12 cellular contexts compared by ENCODE assay signal in genomic region chr12:53483225-53483978, GRCh38. TPM values are rescaled to one million over a fixed set of nuclear protein-coding genes. Genes with fewer than 3 reads are reported as not detected.
DNase-seq lines count a peak whose midpoint lies in the region; ATAC-seq and TF ChIP-seq lines count a peak whose summit lies in the region.
"Had no signal": no experiment of that assay in that cellular context is flagged by ENCODE, and none has a peak within 500 bp of the region (broad histone marks: within the 10 kb centered on the region; RNA-seq: fewer than 3 reads in every experiment).

No MANE protein-coding gene starts in this region.

- peaks cover 51% of the 10 kb centered on the region for H4K20me1 ChIP-seq in SK-N-SH (ENCODE audit: insufficient read depth)

- no peak overlapping the region for H3K4me2 ChIP-seq in SK-N-SH

- 85% methylated on average over 5 of the region's 9 CpGs for WGBS in SK-N-SH (ENCODE audit: low lambda C conversion rate)
- 54 to 74% (median 65%) methylated on average over 9 of the region's 9 CpGs for WGBS in psoas muscle, 3 donors

- POLR2A ChIA-PET in SK-N-SH (lab: Yijun Ruan, JAX) = interaction anchor here (0.8 to 4.4 kb wide), 4 partner anchors 9 to 29 kb away, joined by 3 to 28 read pairs (median 14); partner anchors contain the start of gene TARBP2

- H2AFZ ChIP-seq in SK-N-SH (ENCODE audit: low read depth) = no peak overlapping the region

- peaks cover 0 to 5% of the 10 kb centered on the region in 2 experiments; a peak in 2 of 4 replicates for H3K4me1 ChIP-seq in SK-N-SH (ENCODE audit: control insufficient read depth in 1 of 2, insufficient read depth in 2 of 2, low read depth in 1 of 2, low read length in 1 of 2)
- H3K4me1 ChIP-seq in Peyer's patch = peaks cover 0 to 19% (median 2%) of the 10 kb centered on the region in 4 donors
- H3K4me1 ChIP-seq in foreskin keratinocyte = peaks cover 14% of the 10 kb centered on the region
- peaks cover 14% of the 10 kb centered on the region for H3K4me1 ChIP-seq in psoas muscle

- CTCF ChIA-PET in SK-N-SH (lab: Yijun Ruan, JAX) = interaction anchor here (1.0 to 3.2 kb wide), 6 partner anchors 8 to 162 kb away, joined by 3 to 25 read pairs (median 6); partner anchors contain the start of genes AAAS and MAP3K12

- H3K36me3 ChIP-seq in SK-N-SH (replicated peaks in 1 of 2; ENCODE audit: control insufficient read depth in 1 of 2, insufficient read depth in 2 of 2, low read length in 1 of 2) (peaks cover 72% of the 10 kb centered on the region in 2 experiments), Peyer's patch (peaks cover 0 to 75% (median 0%) of the 10 kb centered on the region in 3 donors), psoas muscle (ENCODE audit: insufficient read depth in 1 of 2, low read depth in 1 of 2) (peaks cover 0 to 83% of the 10 kb centered on the region in 2 donors)

- H3K27ac ChIP-seq in SK-N-SH (ENCODE audit: low read depth in 2 of 2, low read length in 1 of 2) (peak overlapping the region in 1 of 2 experiments; percentile 25; a peak in 1 of 4 replicates), Peyer's patch (peak overlapping the region in 2 of 4 donors; percentile 24 to 53), foreskin keratinocyte (no peak overlapping the region), psoas muscle (peak overlapping the region; percentile 2)

- H3K79me2 ChIP-seq in SK-N-SH (ENCODE audit: insufficient read depth) = peaks cover 27% of the 10 kb centered on the region; the same call in 1 of the 2 replicates

- peaks cover 60% of the 10 kb centered on the region for H3F3A ChIP-seq in SK-N-SH (replicated peaks; ENCODE audit: insufficient read depth)

- no peaks in the 10 kb centered on the region for H3K9me2 ChIP-seq in SK-N-SH

- in situ Hi-C loops in GM13977 (cut with MboI; ENCODE audit: low pct_unique_long_range_greater_than_20kb, low sequenced_read_pairs, unreplicated experiment) = no loop called here

- TF ChIP-seq CTCF in SK-N-SH (IDR thresholded peaks at IDR 0.05) (no peak), Peyer's patch (IDR thresholded peaks at IDR 0.05) (no peak), foreskin keratinocyte (conservative IDR thresholded peaks at IDR 0.05) (no peak), psoas muscle (IDR thresholded peaks at IDR 0.05) (no peak), GM13977 (IDR thresholded peaks at IDR 0.05; ENCODE audit: extremely low read depth, insufficient read depth, missing control alignments) (no peak)

- no peak overlapping the region for H3K4me3 ChIP-seq in SK-N-SH (ENCODE audit: low read depth in 2 of 2, low read length in 1 of 2)
- no peak overlapping the region for H3K4me3 ChIP-seq in Peyer's patch
- H3K4me3 ChIP-seq in psoas muscle = no peak overlapping the region
- H3K4me3 ChIP-seq: adrenal gland had no signal

- no peak for TF ChIP-seq POLR2A in Peyer's patch (IDR thresholded peaks at IDR 0.05)

- H3K27me3 ChIP-seq in SK-N-SH (ENCODE audit: insufficient read depth) (no peaks in the 10 kb centered on the region), Peyer's patch (no peaks in the 10 kb centered on the region), foreskin keratinocyte (no peaks in the 10 kb centered on the region), psoas muscle (ENCODE audit: insufficient read depth in 3 of 3, low read length in 2 of 3) (no peaks in the 10 kb centered on the region)
- H3K27me3 ChIP-seq: adrenal gland had no signal

- no peak overlapping the region for H3K9ac ChIP-seq in SK-N-SH

- H3K9me3 ChIP-seq in SK-N-SH (no peaks in the 10 kb centered on the region), Peyer's patch (no peaks in the 10 kb centered on the region), psoas muscle (no peaks in the 10 kb centered on the region)
- H3K9me3 ChIP-seq: adrenal gland had no signal

- intact Hi-C loops in psoas muscle (cut with DNase I) = no loop called here
- intact Hi-C loops in head of caudate nucleus (cut with DNase I) = no loop called here

- no peak for TF ChIP-seq EP300 in SK-N-SH (IDR thresholded peaks at IDR 0.05; ENCODE audit: borderline replicate concordance in 1 of 2, low read depth in 1 of 2, low read length in 1 of 2)

- DNase-seq in SK-N-SH (no peak), Peyer's patch (peak in 2 of 3 donors; percentile 69 to 73), foreskin keratinocyte (peak in 1 of 2 donors; percentile 40), psoas muscle (peak in 1 of 2 donors; percentile 50), GM13977 (ENCODE audit: low spot score) (no peak), head of caudate nucleus (no peak)
- DNase-seq: NCI-H2081 treated with DMSO at 0.1 percent for 48 hours had no signal

- TF ChIP-seq RAD21 in SK-N-SH (IDR thresholded peaks at IDR 0.05; ENCODE audit: low read length) = no peak

- ATAC-seq in SK-N-SH treated with all-trans-retinoic acid at 6 μM for 48 hours (no peak), foreskin keratinocyte (peak; percentile 6), psoas muscle (peak; percentile 2 to 14 (median 7)), GM21529 (IDR thresholded peaks at IDR 0.05; ENCODE audit: unreplicated experiment) (no peak)

TF ChIP-seq in SK-N-SH, 30 proteins besides CTCF, POLR2A, EP300 and RAD21 (continues in another document):
- peak; percentile 68 for TF ChIP-seq POLR2AphosphoS5 (IDR thresholded peaks at IDR 0.05; ENCODE audit: low read depth, low read length)
- TF ChIP-seq, protein P1, sequence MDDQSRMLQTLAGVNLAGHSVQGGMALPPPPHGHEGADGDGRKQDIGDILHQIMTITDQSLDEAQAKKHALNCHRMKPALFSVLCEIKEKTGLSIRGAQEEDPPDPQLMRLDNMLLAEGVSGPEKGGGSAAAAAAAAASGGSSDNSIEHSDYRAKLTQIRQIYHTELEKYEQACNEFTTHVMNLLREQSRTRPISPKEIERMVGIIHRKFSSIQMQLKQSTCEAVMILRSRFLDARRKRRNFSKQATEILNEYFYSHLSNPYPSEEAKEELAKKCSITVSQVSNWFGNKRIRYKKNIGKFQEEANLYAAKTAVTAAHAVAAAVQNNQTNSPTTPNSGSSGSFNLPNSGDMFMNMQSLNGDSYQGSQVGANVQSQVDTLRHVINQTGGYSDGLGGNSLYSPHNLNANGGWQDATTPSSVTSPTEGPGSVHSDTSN (IDR thresholded peaks at IDR 0.05) = no peak

TF ChIP-seq in SK-N-SH treated with all-trans-retinoic acid at 6 μM for 48 hours, 23 proteins besides CTCF, POLR2A, EP300 and RAD21:
- TF ChIP-seq, protein P2, sequence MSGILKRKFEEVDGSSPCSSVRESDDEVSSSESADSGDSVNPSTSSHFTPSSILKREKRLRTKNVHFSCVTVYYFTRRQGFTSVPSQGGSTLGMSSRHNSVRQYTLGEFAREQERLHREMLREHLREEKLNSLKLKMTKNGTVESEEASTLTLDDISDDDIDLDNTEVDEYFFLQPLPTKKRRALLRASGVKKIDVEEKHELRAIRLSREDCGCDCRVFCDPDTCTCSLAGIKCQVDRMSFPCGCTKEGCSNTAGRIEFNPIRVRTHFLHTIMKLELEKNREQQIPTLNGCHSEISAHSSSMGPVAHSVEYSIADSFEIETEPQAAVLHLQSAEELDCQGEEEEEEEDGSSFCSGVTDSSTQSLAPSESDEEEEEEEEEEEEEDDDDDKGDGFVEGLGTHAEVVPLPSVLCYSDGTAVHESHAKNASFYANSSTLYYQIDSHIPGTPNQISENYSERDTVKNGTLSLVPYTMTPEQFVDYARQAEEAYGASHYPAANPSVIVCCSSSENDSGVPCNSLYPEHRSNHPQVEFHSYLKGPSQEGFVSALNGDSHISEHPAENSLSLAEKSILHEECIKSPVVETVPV (CRISPR knock-in tag; IDR thresholded peaks at IDR 0.05) = no peak
TF ChIP-seq in SK-N-SH treated with all-trans-retinoic acid at 6 μM for 48 hours: peak in this region for 0.

RNA-seq across cellular contexts. Expression of gene MAP3K12, which starts 15.9 kb away (rescaled TPM):
- 57.6 and 80.9 TPM in 2 replicates for polyA plus RNA-seq in SK-N-SH (2012; rRNA removed)
- polyA plus RNA-seq in SK-N-SH (2012; cell fraction: cytosol; rRNA removed) = 14.1 and 19.6 TPM in 2 replicates
- polyA plus RNA-seq in SK-N-SH (2012; cell fraction: nucleus; rRNA removed) = 412 and 451 TPM in 2 replicates
- total RNA-seq in Peyer's patch = 10 to 100 TPM in 3 of 4 donors, 1 to 10 TPM in 1; 6.5 to 44.6 (median 11.6) TPM
- 11.3 and 13.3 TPM in 2 replicates for total RNA-seq in foreskin keratinocyte
- 10.0 and 10.4 TPM in 2 replicates for polyA plus RNA-seq in foreskin keratinocyte
- 1 to 10 TPM; 1.9 to 2.9 (median 2.3) TPM for total RNA-seq in psoas muscle
- polyA plus RNA-seq in psoas muscle = 1 to 10 TPM; 2.3 to 3.1 (median 3.0) TPM

RNA-seq across cellular contexts. Expression of gene TARBP2, which starts 17.7 kb away (rescaled TPM):
- polyA plus RNA-seq in SK-N-SH (2012; rRNA removed) (57.8 and 69.8 TPM in 2 replicates), foreskin keratinocyte (46.7 and 49.6 TPM in 2 replicates), psoas muscle (10 to 100 TPM; 10.2 to 23.3 (median 21.2) TPM)
- polyA plus RNA-seq in SK-N-SH (2012; cell fraction: cytosol; rRNA removed) = 21.2 and 31.7 TPM in 2 replicates
- polyA plus RNA-seq in SK-N-SH (2012; cell fraction: nucleus; rRNA removed) = 272 and 284 TPM in 2 replicates
- total RNA-seq in Peyer's patch (10 to 100 TPM; 25.7 to 30.3 (median 27.2) TPM), foreskin keratinocyte (46.4 and 48.0 TPM in 2 replicates), psoas muscle (10 to 100 TPM in 2 of 4 donors, 1 to 10 TPM in 2; 7.6 to 10.8 (median 10.4) TPM)

RNA-seq across cellular contexts. Expression of gene NPFF, which starts 23.9 kb away (rescaled TPM):
- polyA plus RNA-seq in SK-N-SH (2012; rRNA removed) = 0.13 TPM in 1 of 2 replicates, not detected in the other
- polyA plus RNA-seq in SK-N-SH (2012; cell fraction: cytosol; rRNA removed) = not detected in 2 replicates
- polyA plus RNA-seq in SK-N-SH (2012; cell fraction: nucleus; rRNA removed) = 0.40 and 0.66 TPM in 2 replicates
- not detected for total RNA-seq in Peyer's patch
- total RNA-seq in foreskin keratinocyte = not detected in 2 replicates
- polyA plus RNA-seq in foreskin keratinocyte = 0.18 TPM in 1 of 2 replicates, not detected in the other
- not detected for total RNA-seq in psoas muscle
- not detected for polyA plus RNA-seq in psoas muscle
- total RNA-seq: adrenal gland, frontal cortex, myocyte had no signal

RNA-seq across cellular contexts. Expression of gene PCBP2, which starts 31.5 kb away (rescaled TPM):
- polyA plus RNA-seq in SK-N-SH (2012; rRNA removed) (336 and 368 TPM in 2 replicates), foreskin keratinocyte (422 and 510 TPM in 2 replicates), psoas muscle (100 to 1,000 TPM; 254 to 469 (median 365) TPM)
- 425 and 586 TPM in 2 replicates for polyA plus RNA-seq in SK-N-SH (2012; cell fraction: cytosol; rRNA removed)
- 357 and 676 TPM in 2 replicates for polyA plus RNA-seq in SK-N-SH (2012; cell fraction: nucleus; rRNA removed)
- total RNA-seq in Peyer's patch (100 to 1,000 TPM; 384 to 549 (median 500) TPM), foreskin keratinocyte (378 and 396 TPM in 2 replicates), psoas muscle (100 to 1,000 TPM; 354 to 507 (median 439) TPM)

RNA-seq across cellular contexts. Expression of gene PRR13, which starts 41.9 kb away (rescaled TPM):
- polyA plus RNA-seq in SK-N-SH (2012; rRNA removed) (58.5 and 59.3 TPM in 2 replicates), foreskin keratinocyte (204 and 208 TPM in 2 replicates), psoas muscle (100 to 1,000 TPM in 1 of 3 donors, 10 to 100 TPM in 2; 65.6 to 136 (median 82.0) TPM)
- 62.4 and 69.7 TPM in 2 replicates for polyA plus RNA-seq in SK-N-SH (2012; cell fraction: cytosol; rRNA removed)
- 39.6 and 44.1 TPM in 2 replicates for polyA plus RNA-seq in SK-N-SH (2012; cell fraction: nucleus; rRNA removed)
- total RNA-seq in Peyer's patch (100 to 1,000 TPM; 160 to 541 (median 423) TPM), foreskin keratinocyte (139 TPM in 2 replicates), psoas muscle (10 to 100 TPM; 45.2 to 85.0 (median 62.6) TPM)

Comparison
In these comparisons a context has a peak if more than half of its experiments do, and no peak if none do; other contexts are left out.
1. DNase-seq: peak in Peyer's patch (2 of 3); none in SK-N-SH (single experiment), GM13977 (single experiment) and head of caudate nucleus (0 of 42).
2. ATAC-seq: peak in foreskin keratinocyte (single experiment) and psoas muscle (4 of 4); none in SK-N-SH treated with all-trans-retinoic acid at 6 μM for 48 hours (single experiment) and GM21529 (single experiment).